Comparison of ENCODE assay signal across 3 cellular contexts in the genomic region with DNA sequence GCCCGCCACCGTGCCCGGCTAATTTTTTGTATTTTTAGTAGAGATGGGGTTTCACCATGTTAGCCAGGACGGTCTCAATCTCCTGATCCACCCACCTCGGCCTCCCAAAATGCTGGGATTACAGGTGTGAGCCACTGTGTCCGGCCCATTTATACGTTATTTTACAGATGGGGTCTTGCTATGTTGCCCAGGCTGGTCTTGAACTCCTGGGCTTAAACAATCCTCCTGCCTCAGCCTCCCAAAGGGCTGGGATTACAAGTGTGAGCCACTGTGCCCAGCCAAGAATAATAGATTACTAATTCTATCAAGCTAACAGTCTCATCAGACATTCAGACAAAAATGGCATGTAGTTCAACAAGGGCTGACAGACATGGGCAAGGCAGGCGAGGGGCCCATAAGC. TPM values are rescaled to one million over a fixed set of nuclear protein-coding genes. Genes with fewer than 3 reads are reported as not detected.
"Had no signal": no experiment of that assay in that cellular context is flagged by ENCODE, and none has a peak within 500 bp of the region (broad histone marks: within the 10 kb centered on the region; RNA-seq: fewer than 3 reads in every experiment).

No MANE protein-coding gene starts in this region.

RNA-seq across cellular contexts. Expression of a gene that starts 48.0 kb away (rescaled TPM):
- total RNA-seq: activated CD4-positive, alpha-beta memory T cell treated with anti-CD3 and anti-CD28 coated beads, Interleukin-2, amount 10 ng/mL, durations not matched to agents 7 days and 5 days; activated T-helper 2 cell treated with anti-CD3 and anti-CD28 coated beads, Interferon-gamma antibody, Interleukin-2, Interleukin-4, amounts not matched to agents 10 μg/mL and 5 μg/mL and 100 μg/mL, durations not matched to agents 14 hours and 24 hours and 36 hours; T-helper 1 cell treated with Interleukin-12 subunit alpha and Interleukin-12 subunit beta and Interleukin-4 antibody, amounts not matched to agents 30 ng/mL and 1 ng/mL, for 36 hours had no signal
